1 cellular context compared by ENCODE assay signal in the genomic region with DNA sequence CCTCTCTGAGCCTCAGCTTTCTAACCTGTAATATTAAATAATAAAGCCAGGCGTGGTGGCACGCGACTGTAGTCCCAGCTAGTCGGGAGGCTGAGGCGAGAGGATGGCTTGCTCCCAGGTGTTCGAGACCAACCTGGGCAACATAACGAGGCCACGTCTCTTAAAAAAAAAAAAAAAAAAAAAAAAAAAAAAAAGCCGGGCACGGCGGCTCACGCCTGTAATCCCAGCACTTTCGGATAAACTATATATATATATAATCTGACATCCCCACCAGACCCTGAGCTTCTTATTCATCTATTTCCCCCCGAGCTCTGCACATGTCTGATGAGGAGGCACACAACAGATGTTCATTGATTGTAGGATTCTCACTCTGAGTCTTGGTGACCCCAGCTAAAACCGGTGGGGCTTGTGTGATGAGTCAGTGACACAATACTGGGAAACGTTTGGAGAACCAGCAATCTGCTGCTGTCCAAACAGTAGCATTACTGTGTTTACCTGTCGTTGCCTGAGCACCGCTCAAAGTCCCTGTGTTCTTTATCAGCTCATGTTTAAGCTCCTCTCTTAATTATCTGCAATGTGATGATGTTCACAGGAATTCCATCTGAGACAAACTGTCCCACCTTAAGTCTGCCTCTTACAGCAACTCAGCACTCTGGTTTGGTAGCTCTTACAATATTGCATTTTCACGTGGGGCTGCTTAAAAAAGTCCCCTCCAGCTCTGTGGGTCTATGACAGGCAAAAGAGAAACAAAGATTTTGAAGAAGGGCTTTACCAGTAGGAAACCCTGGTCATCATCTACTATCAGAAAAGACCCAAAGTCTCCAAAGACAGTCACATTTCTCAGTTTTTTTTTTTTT.
TF ChIP-seq lines count a peak whose summit lies in the region.

No MANE protein-coding gene starts in this region.

TF ChIP-seq in K562, 482 proteins besides CTCF, POLR2A, EP300 and RAD21 (continued from another document and continues in another):
- TF ChIP-seq, protein P1, sequence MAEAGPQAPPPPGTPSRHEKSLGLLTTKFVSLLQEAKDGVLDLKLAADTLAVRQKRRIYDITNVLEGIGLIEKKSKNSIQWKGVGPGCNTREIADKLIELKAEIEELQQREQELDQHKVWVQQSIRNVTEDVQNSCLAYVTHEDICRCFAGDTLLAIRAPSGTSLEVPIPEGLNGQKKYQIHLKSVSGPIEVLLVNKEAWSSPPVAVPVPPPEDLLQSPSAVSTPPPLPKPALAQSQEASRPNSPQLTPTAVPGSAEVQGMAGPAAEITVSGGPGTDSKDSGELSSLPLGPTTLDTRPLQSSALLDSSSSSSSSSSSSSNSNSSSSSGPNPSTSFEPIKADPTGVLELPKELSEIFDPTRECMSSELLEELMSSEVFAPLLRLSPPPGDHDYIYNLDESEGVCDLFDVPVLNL (CRISPR knock-in tag; IDR thresholded peaks at IDR 0.05; ENCODE audit: low read depth): no peak
- TF ChIP-seq JUN (IDR thresholded peaks at IDR 0.05; ENCODE audit: borderline replicate concordance, low read depth, low read length): peak; percentile 77; the same call in 1 of the 2 replicates
- TF ChIP-seq JUN (CRISPR knock-in tag; IDR thresholded peaks at IDR 0.05; ENCODE audit: borderline replicate concordance): no peak
- TF ChIP-seq BMI1 (IDR thresholded peaks at IDR 0.05; ENCODE audit: low read length): no peak
- TF ChIP-seq COPS2 (conservative IDR thresholded peaks at IDR 0.05): no peak
- no peak for TF ChIP-seq MCM2 (IDR thresholded peaks at IDR 0.05; ENCODE audit: low read depth)
- TF ChIP-seq RAD51 (IDR thresholded peaks at IDR 0.05; ENCODE audit: borderline replicate concordance, low read depth): no peak
- TF ChIP-seq ZKSCAN3 (CRISPR knock-in tag; IDR thresholded peaks at IDR 0.05): no peak
- TF ChIP-seq SMARCA4 (IDR thresholded peaks at IDR 0.05): peak; percentile 34
- TF ChIP-seq RCOR1 (IDR thresholded peaks at IDR 0.05; ENCODE audit: borderline replicate concordance in 1 of 2, low read depth in 2 of 2, low read length in 2 of 2): 0 out of 4 replicates have a peak, but pooled peaks have one; percentile 13 to 36
- TF ChIP-seq GABPB2 (CRISPR knock-in tag; conservative IDR thresholded peaks at IDR 0.05): no peak
- TF ChIP-seq, protein P2, sequence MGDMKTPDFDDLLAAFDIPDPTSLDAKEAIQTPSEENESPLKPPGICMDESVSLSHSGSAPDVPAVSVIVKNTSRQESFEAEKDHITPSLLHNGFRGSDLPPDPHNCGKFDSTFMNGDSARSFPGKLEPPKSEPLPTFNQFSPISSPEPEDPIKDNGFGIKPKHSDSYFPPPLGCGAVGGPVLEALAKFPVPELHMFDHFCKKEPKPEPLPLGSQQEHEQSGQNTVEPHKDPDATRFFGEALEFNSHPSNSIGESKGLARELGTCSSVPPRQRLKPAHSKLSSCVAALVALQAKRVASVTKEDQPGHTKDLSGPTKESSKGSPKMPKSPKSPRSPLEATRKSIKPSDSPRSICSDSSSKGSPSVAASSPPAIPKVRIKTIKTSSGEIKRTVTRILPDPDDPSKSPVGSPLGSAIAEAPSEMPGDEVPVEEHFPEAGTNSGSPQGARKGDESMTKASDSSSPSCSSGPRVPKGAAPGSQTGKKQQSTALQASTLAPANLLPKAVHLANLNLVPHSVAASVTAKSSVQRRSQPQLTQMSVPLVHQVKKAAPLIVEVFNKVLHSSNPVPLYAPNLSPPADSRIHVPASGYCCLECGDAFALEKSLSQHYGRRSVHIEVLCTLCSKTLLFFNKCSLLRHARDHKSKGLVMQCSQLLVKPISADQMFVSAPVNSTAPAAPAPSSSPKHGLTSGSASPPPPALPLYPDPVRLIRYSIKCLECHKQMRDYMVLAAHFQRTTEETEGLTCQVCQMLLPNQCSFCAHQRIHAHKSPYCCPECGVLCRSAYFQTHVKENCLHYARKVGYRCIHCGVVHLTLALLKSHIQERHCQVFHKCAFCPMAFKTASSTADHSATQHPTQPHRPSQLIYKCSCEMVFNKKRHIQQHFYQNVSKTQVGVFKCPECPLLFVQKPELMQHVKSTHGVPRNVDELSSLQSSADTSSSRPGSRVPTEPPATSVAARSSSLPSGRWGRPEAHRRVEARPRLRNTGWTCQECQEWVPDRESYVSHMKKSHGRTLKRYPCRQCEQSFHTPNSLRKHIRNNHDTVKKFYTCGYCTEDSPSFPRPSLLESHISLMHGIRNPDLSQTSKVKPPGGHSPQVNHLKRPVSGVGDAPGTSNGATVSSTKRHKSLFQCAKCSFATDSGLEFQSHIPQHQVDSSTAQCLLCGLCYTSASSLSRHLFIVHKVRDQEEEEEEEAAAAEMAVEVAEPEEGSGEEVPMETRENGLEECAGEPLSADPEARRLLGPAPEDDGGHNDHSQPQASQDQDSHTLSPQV (IDR thresholded peaks at IDR 0.05): no peak
- TF ChIP-seq PML (IDR thresholded peaks at IDR 0.05; ENCODE audit: low read length): no peak
- no peak for TF ChIP-seq ARHGAP35 (IDR thresholded peaks at IDR 0.05; ENCODE audit: partially characterized antibody)
- TF ChIP-seq SETDB1 (IDR thresholded peaks at IDR 0.05; ENCODE audit: low read length): no peak
- TF ChIP-seq TCF7 (IDR thresholded peaks at IDR 0.05; ENCODE audit: borderline replicate concordance): no peak
- TF ChIP-seq, protein P3, sequence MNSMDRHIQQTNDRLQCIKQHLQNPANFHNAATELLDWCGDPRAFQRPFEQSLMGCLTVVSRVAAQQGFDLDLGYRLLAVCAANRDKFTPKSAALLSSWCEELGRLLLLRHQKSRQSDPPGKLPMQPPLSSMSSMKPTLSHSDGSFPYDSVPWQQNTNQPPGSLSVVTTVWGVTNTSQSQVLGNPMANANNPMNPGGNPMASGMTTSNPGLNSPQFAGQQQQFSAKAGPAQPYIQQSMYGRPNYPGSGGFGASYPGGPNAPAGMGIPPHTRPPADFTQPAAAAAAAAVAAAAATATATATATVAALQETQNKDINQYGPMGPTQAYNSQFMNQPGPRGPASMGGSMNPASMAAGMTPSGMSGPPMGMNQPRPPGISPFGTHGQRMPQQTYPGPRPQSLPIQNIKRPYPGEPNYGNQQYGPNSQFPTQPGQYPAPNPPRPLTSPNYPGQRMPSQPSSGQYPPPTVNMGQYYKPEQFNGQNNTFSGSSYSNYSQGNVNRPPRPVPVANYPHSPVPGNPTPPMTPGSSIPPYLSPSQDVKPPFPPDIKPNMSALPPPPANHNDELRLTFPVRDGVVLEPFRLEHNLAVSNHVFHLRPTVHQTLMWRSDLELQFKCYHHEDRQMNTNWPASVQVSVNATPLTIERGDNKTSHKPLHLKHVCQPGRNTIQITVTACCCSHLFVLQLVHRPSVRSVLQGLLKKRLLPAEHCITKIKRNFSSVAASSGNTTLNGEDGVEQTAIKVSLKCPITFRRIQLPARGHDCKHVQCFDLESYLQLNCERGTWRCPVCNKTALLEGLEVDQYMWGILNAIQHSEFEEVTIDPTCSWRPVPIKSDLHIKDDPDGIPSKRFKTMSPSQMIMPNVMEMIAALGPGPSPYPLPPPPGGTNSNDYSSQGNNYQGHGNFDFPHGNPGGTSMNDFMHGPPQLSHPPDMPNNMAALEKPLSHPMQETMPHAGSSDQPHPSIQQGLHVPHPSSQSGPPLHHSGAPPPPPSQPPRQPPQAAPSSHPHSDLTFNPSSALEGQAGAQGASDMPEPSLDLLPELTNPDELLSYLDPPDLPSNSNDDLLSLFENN (IDR thresholded peaks at IDR 0.05; ENCODE audit: low read depth in 2 of 2, low read length in 2 of 2): no peak
- TF ChIP-seq, protein P4, sequence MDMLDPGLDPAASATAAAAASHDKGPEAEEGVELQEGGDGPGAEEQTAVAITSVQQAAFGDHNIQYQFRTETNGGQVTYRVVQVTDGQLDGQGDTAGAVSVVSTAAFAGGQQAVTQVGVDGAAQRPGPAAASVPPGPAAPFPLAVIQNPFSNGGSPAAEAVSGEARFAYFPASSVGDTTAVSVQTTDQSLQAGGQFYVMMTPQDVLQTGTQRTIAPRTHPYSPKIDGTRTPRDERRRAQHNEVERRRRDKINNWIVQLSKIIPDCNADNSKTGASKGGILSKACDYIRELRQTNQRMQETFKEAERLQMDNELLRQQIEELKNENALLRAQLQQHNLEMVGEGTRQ (CRISPR knock-in tag; IDR thresholded peaks at IDR 0.05): no peak
- no peak for TF ChIP-seq GATA2 (CRISPR knock-in tag; IDR thresholded peaks at IDR 0.05)
- no peak; a peak in 1 of 4 replicates for TF ChIP-seq HDAC1 (IDR thresholded peaks at IDR 0.05)
- TF ChIP-seq MTA3 (IDR thresholded peaks at IDR 0.05; ENCODE audit: borderline replicate concordance): 0 out of 2 replicates have a peak, but pooled peaks have one; percentile 19
- no peak for TF ChIP-seq TAF7 (tag; IDR thresholded peaks at IDR 0.05)
- no peak for TF ChIP-seq ESRRA (IDR thresholded peaks at IDR 0.05; ENCODE audit: borderline replicate concordance, low read depth)
- peak; percentile 81 for TF ChIP-seq CBFA2T2 (conservative IDR thresholded peaks at IDR 0.05)
- TF ChIP-seq GTF2E2 (tag; IDR thresholded peaks at IDR 0.05): peak; percentile 34; the same call in 1 of the 2 replicates
- TF ChIP-seq, protein P5, sequence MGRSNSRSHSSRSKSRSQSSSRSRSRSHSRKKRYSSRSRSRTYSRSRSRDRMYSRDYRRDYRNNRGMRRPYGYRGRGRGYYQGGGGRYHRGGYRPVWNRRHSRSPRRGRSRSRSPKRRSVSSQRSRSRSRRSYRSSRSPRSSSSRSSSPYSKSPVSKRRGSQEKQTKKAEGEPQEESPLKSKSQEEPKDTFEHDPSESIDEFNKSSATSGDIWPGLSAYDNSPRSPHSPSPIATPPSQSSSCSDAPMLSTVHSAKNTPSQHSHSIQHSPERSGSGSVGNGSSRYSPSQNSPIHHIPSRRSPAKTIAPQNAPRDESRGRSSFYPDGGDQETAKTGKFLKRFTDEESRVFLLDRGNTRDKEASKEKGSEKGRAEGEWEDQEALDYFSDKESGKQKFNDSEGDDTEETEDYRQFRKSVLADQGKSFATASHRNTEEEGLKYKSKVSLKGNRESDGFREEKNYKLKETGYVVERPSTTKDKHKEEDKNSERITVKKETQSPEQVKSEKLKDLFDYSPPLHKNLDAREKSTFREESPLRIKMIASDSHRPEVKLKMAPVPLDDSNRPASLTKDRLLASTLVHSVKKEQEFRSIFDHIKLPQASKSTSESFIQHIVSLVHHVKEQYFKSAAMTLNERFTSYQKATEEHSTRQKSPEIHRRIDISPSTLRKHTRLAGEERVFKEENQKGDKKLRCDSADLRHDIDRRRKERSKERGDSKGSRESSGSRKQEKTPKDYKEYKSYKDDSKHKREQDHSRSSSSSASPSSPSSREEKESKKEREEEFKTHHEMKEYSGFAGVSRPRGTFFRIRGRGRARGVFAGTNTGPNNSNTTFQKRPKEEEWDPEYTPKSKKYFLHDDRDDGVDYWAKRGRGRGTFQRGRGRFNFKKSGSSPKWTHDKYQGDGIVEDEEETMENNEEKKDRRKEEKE (IDR thresholded peaks at IDR 0.05; ENCODE audit: borderline replicate concordance in 1 of 2, control insufficient read depth in 1 of 2, low read depth in 2 of 2, low read length in 1 of 2): 0 out of 4 replicates have a peak, but pooled peaks of 1 of the 2 experiments have one; percentile 71
- TF ChIP-seq NFIC (IDR thresholded peaks at IDR 0.05): 0 out of 2 replicates have a peak, but pooled peaks have one; percentile 0
- peak; percentile 86 for TF ChIP-seq STAT5A (IDR thresholded peaks at IDR 0.05; ENCODE audit: borderline replicate concordance, low read length)
- TF ChIP-seq JUNB (CRISPR knock-in tag; conservative IDR thresholded peaks at IDR 0.05): no peak
- TF ChIP-seq, protein P6, sequence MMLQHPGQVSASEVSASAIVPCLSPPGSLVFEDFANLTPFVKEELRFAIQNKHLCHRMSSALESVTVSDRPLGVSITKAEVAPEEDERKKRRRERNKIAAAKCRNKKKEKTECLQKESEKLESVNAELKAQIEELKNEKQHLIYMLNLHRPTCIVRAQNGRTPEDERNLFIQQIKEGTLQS (IDR thresholded peaks at IDR 0.05): peak; percentile 82
- TF ChIP-seq, protein P6 (CRISPR knock-in tag; conservative IDR thresholded peaks at IDR 0.05): no peak
- TF ChIP-seq, protein P7, sequence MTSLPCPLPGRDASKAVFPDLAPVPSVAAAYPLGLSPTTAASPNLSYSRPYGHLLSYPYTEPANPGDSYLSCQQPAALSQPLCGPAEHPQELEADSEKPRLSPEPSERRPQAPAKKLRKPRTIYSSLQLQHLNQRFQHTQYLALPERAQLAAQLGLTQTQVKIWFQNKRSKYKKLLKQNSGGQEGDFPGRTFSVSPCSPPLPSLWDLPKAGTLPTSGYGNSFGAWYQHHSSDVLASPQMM (CRISPR knock-in tag; IDR thresholded peaks at IDR 0.05): no peak
- peak in 1 of 2 experiments; percentile 78; a peak in 2 of 4 replicates for TF ChIP-seq FOXK2 (conservative IDR thresholded peaks at IDR 0.05 in 1 of 2, IDR thresholded peaks at IDR 0.05 in 1 of 2; ENCODE audit: low read depth in 2 of 2)
- TF ChIP-seq NCOA6 (IDR thresholded peaks at IDR 0.05): no peak
- peak; percentile 87 for TF ChIP-seq POLR2AphosphoS5 (IDR thresholded peaks at IDR 0.05; ENCODE audit: control insufficient read depth, insufficient read depth, low read depth, low read length)
- TF ChIP-seq, protein P8, sequence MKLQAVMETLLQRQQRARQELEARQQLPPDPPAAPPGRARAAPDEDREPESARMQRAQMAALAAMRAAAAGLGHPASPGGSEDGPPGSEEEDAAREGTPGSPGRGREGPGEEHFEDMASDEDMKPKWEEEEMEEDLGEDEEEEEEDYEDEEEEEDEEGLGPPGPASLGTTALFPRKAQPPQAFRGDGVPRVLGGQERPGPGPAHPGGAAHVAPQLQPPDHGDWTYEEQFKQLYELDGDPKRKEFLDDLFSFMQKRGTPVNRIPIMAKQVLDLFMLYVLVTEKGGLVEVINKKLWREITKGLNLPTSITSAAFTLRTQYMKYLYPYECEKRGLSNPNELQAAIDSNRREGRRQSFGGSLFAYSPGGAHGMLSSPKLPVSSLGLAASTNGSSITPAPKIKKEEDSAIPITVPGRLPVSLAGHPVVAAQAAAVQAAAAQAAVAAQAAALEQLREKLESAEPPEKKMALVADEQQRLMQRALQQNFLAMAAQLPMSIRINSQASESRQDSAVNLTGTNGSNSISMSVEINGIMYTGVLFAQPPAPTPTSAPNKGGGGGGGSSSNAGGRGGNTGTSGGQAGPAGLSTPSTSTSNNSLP (IDR thresholded peaks at IDR 0.05; ENCODE audit: borderline replicate concordance, low read depth, low read length): no peak
- TF ChIP-seq PRMT5 (CRISPR knock-in tag; IDR thresholded peaks at IDR 0.05): no peak
- TF ChIP-seq, protein P9, sequence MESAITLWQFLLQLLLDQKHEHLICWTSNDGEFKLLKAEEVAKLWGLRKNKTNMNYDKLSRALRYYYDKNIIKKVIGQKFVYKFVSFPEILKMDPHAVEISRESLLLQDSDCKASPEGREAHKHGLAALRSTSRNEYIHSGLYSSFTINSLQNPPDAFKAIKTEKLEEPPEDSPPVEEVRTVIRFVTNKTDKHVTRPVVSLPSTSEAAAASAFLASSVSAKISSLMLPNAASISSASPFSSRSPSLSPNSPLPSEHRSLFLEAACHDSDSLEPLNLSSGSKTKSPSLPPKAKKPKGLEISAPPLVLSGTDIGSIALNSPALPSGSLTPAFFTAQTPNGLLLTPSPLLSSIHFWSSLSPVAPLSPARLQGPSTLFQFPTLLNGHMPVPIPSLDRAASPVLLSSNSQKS (CRISPR knock-in tag; IDR thresholded peaks at IDR 0.05): no peak
